ENCODE assay signal across 10 cellular contexts in the genomic region with DNA sequence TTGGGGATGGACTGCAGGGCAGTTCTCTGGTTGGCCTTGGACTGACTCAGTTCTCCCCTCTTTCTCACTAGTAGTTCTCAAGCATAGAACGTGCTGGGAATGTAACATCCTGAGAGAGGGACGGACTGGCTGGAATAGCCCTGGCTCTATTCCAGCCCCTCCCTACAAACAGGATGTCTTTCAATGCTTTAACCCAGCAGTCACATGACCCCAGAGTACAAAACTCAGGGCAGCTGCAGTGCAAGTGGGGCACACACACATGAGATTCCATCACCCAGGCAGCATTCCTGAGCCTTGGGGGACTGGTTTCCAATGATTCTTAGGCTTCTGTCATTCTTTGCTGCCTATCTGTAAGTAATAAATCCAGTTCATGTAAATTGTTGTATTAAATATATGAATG. TPM values are rescaled to one million over a fixed set of nuclear protein-coding genes. Genes with fewer than 3 reads are reported as not detected.
A peak's percentile ranks its signal among the peaks of the same experiment; 100 is the strongest.
DNase-seq lines count a peak whose midpoint lies in the region; ATAC-seq and TF ChIP-seq lines count a peak whose summit lies in the region.
"Had no signal": no experiment of that assay in that cellular context is flagged by ENCODE, and none has a peak within 500 bp of the region (broad histone marks: within the 10 kb centered on the region; RNA-seq: fewer than 3 reads in every experiment).

No MANE protein-coding gene starts in this region.

- no peak for ATAC-seq in HG03521 (IDR thresholded peaks at IDR 0.05; ENCODE audit: unreplicated experiment)
- no peak for ATAC-seq in heart right ventricle

- WGBS in heart right ventricle, 2 donors: 37 to 65% methylated on average over 2 of the region's 2 CpGs
- 29 to 71% methylated on average over 1 to 2 of the region's 2 CpGs for WGBS in tibial nerve, 2 donors

- H3K27me3 ChIP-seq in heart right ventricle (peaks cover 0 to 8% (median 0%) of the 10 kb centered on the region in 7 donors), tibial nerve (no peaks in the 10 kb centered on the region)

- H3K4me3 ChIP-seq in foreskin fibroblast (ENCODE audit: low read depth in 1 of 2, low read length in 2 of 2): no peak overlapping the region
- no peak overlapping the region for H3K4me3 ChIP-seq in heart right ventricle
- H3K4me3 ChIP-seq in tibial nerve: no peak overlapping the region

- TF ChIP-seq CTCF in foreskin fibroblast (IDR thresholded peaks at IDR 0.05; ENCODE audit: low read depth, low read length) (no peak), heart right ventricle (IDR thresholded peaks at IDR 0.05) (no peak), tibial nerve (IDR thresholded peaks at IDR 0.05) (no peak)

- no peaks in the 10 kb centered on the region for H3K36me3 ChIP-seq in heart right ventricle
- no peaks in the 10 kb centered on the region for H3K36me3 ChIP-seq in tibial nerve

- H3K9me3 ChIP-seq in heart right ventricle: peaks cover 0 to 5% (median 0%) of the 10 kb centered on the region in 11 donors
- no peaks in the 10 kb centered on the region for H3K9me3 ChIP-seq in tibial nerve

- intact Hi-C loops in heart right ventricle (cut with DNase I): no loop called here

- H3K4me1 ChIP-seq in heart right ventricle (peaks cover 0 to 11% (median 0%) of the 10 kb centered on the region in 9 donors), tibial nerve (peaks cover 0 to 5% (median 0%) of the 10 kb centered on the region in 4 donors)

- H3K27ac ChIP-seq in heart right ventricle: no peak overlapping the region
- H3K27ac ChIP-seq in tibial nerve: no peak overlapping the region

- TF ChIP-seq EP300 in tibial nerve (IDR thresholded peaks at IDR 0.05): no peak

- peak; percentile 30 for DNase-seq in HCEC 1CT
- peak; percentile 60 for DNase-seq in SK-MEL-5 (ENCODE audit: low read depth, low spot score)
- peak; percentile 29 to 34 for DNase-seq in foreskin fibroblast
- peak; percentile 12 for DNase-seq in pons (ENCODE audit: low spot score)
- no peak for DNase-seq in heart right ventricle
- no peak for DNase-seq in tibial nerve (ENCODE audit: low spot score in 2 of 2)
- DNase-seq: CD4-positive, alpha-beta memory T cell had no signal

- in situ Hi-C loops in SK-MEL-5 (cut with HindIII; ENCODE audit: low pct_unique_long_range_greater_than_20kb, low sequenced_read_pairs): no loop called here

- no peak for TF ChIP-seq POLR2A in tibial nerve (IDR thresholded peaks at IDR 0.05)

RNA-seq across cellular contexts. Expression of a gene that starts 1.6 kb away (rescaled TPM):
- total RNA-seq in SK-MEL-5 (2014; rRNA removed; shearing (Covaris generic)): 0.18 TPM in 1 of 2 replicates, not detected in the other
- polyA plus RNA-seq in SK-MEL-5 (2015; cell fraction: cytosol; rRNA removed): not detected in 2 replicates
- polyA plus RNA-seq in SK-MEL-5 (2015; cell fraction: nucleus; rRNA removed): 0.16 TPM in 1 of 2 replicates, not detected in the other
- total RNA-seq in heart right ventricle: not detected
- not detected for polyA plus RNA-seq in heart right ventricle
- total RNA-seq in tibial nerve: under 1 TPM in 1 of 4 donors, not detected in 3; 0.39 TPM
- total RNA-seq: CD4-positive, alpha-beta memory T cell; subcutaneous adipose tissue had no signal
- polyA plus RNA-seq: CD4-positive, alpha-beta memory T cell; esophagus had no signal

RNA-seq across cellular contexts. Expression of a gene that starts 19.0 kb away (rescaled TPM):
- 0.11 and 0.43 TPM in 2 replicates for total RNA-seq in SK-MEL-5 (2014; rRNA removed; shearing (Covaris generic))
- 0.22 TPM in 1 of 2 replicates, not detected in the other for polyA plus RNA-seq in SK-MEL-5 (2015; cell fraction: cytosol; rRNA removed)
- 0.10 TPM in 1 of 2 replicates, not detected in the other for polyA plus RNA-seq in SK-MEL-5 (2015; cell fraction: nucleus; rRNA removed)
- total RNA-seq in heart right ventricle (1 to 10 TPM in 5 of 10 donors, under 1 TPM in 5; 0.13 to 1.9 (median 1.0) TPM), tibial nerve (1 to 10 TPM in 2 of 4 donors, under 1 TPM in 2; 0.20 to 3.3 (median 1.6) TPM)
- under 1 TPM; 0.37 to 0.88 TPM for polyA plus RNA-seq in heart right ventricle

RNA-seq across cellular contexts. Expression of a gene that starts 34.1 kb away (rescaled TPM):
- total RNA-seq in SK-MEL-5 (2014; rRNA removed; shearing (Covaris generic)): 7.1 and 15.1 TPM in 2 replicates
- 3.5 and 11.0 TPM in 2 replicates for polyA plus RNA-seq in SK-MEL-5 (2015; cell fraction: cytosol; rRNA removed)
- polyA plus RNA-seq in SK-MEL-5 (2015; cell fraction: nucleus; rRNA removed): 6.5 and 9.7 TPM in 2 replicates
- total RNA-seq in heart right ventricle: 10 to 100 TPM; 11.6 to 21.2 (median 14.0) TPM
- 1 to 10 TPM; 5.9 to 9.1 TPM for polyA plus RNA-seq in heart right ventricle
- 10 to 100 TPM in 2 of 4 donors, 1 to 10 TPM in 2; 7.5 to 21.0 (median 9.8) TPM for total RNA-seq in tibial nerve

RNA-seq across cellular contexts. Expression of a gene that starts 41.7 kb away (rescaled TPM):
- 73.4 and 86.5 TPM in 2 replicates for total RNA-seq in SK-MEL-5 (2014; rRNA removed; shearing (Covaris generic))
- 86.3 and 88.8 TPM in 2 replicates for polyA plus RNA-seq in SK-MEL-5 (2015; cell fraction: cytosol; rRNA removed)
- 27.7 and 27.9 TPM in 2 replicates for polyA plus RNA-seq in SK-MEL-5 (2015; cell fraction: nucleus; rRNA removed)
- 100 to 1,000 TPM; 110 to 267 (median 158) TPM for total RNA-seq in heart right ventricle
- 10 to 100 TPM; 54.9 to 77.8 TPM for polyA plus RNA-seq in heart right ventricle
- total RNA-seq in tibial nerve: 10 to 100 TPM; 25.9 to 95.0 (median 72.7) TPM

RNA-seq across cellular contexts. Expression of a gene that starts 51.9 kb away (rescaled TPM):
- 0.37 TPM in 1 of 2 replicates, not detected in the other for total RNA-seq in SK-MEL-5 (2014; rRNA removed; shearing (Covaris generic))
- polyA plus RNA-seq in SK-MEL-5 (2015; cell fraction: cytosol; rRNA removed): not detected in 2 replicates
- polyA plus RNA-seq in SK-MEL-5 (2015; cell fraction: nucleus; rRNA removed): not detected in 2 replicates
- total RNA-seq in heart right ventricle: under 1 TPM in 8 of 10 donors, not detected in 2; 0.07 to 0.33 (median 0.18) TPM
- polyA plus RNA-seq in heart right ventricle: under 1 TPM; 0.01 to 0.15 TPM
- total RNA-seq in tibial nerve: 1 to 10 TPM in 2 of 4 donors, under 1 TPM in 2; 0.21 to 2.9 (median 1.2) TPM

Comparison
In these comparisons a context has a peak if more than half of its experiments do, and no peak if none do; other contexts are left out.
1. DNase-seq: peak in HCEC 1CT (single experiment), SK-MEL-5 (single experiment), foreskin fibroblast (2 of 2) and pons (single experiment); none in heart right ventricle (0 of 2) and tibial nerve (0 of 2).